ENCODE assay signal across 22 cellular contexts in the genomic region with DNA sequence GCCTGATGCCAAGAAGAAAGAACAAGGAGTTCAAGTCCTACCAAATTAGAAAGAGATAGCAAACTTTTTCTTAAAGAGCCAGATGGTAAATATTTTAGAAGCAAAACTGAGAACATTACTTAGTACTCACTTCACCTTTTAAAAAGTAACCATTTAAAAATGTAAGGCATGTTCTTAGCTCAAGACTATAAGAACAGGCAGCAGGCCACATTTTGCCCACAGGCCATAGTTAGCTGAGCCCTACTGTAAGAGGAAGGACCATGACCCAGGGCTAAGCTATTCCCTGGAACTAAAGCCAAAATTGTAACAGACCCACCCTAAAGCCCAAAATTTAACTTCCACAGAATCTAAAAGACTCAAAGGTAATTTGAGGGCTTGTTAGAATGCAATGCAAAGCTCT.
"Had no signal": no experiment of that assay in that cellular context is flagged by ENCODE, and none has a peak within 500 bp of the region (broad histone marks: within the 10 kb centered on the region; RNA-seq: fewer than 3 reads in every experiment).

No MANE protein-coding gene starts in this region.

- H3K27ac ChIP-seq: body of pancreas, cardiac muscle cell, foreskin keratinocyte, lower lobe of right lung, spleen had no signal

- H3K4me1 ChIP-seq: body of pancreas, foreskin keratinocyte, lower lobe of right lung, spleen had no signal

- H3K27ac Mint-ChIP-seq: activated CD4-positive, alpha-beta memory T cell treated with anti-CD3 and anti-CD28 coated beads, Interleukin-2, amount 10 ng/mL, durations not matched to agents 7 days and 5 days; activated CD4-positive, alpha-beta T cell treated with anti-CD3 and anti-CD28 coated beads, Interleukin-2, amount 10 ng/mL, durations not matched to agents 24 days and 14 days; activated naive CD4-positive, alpha-beta T cell treated with anti-CD3 and anti-CD28 coated beads, Interleukin-2, amount 10 ng/mL, durations not matched to agents 7 days and 5 days; activated T-cell treated with anti-CD3 and anti-CD28 coated beads, Interleukin-2, amount 50 U/mL, for 72 hours; naive thymus-derived CD4-positive, alpha-beta T cell; T-helper 1 cell treated with Interleukin-12 subunit alpha and Interleukin-12 subunit beta and Interleukin-4 antibody, amounts not matched to agents 30 μg/mL and 1 μg/mL, for 36 hours had no signal

- H3K36me3 ChIP-seq: cardiac muscle cell had no signal

- H3K9me3 ChIP-seq: body of pancreas, lower lobe of right lung, spleen had no signal

- H3K27me3 ChIP-seq: body of pancreas, cardiac muscle cell, foreskin keratinocyte, spleen had no signal

- H3K4me3 Mint-ChIP-seq: activated CD4-positive, alpha-beta memory T cell treated with anti-CD3 and anti-CD28 coated beads, Interleukin-2, amount 10 ng/mL, durations not matched to agents 7 days and 5 days; activated CD4-positive, alpha-beta T cell treated with anti-CD3 and anti-CD28 coated beads, Interleukin-2, amount 10 ng/mL, durations not matched to agents 24 days and 14 days; activated naive CD4-positive, alpha-beta T cell treated with anti-CD3 and anti-CD28 coated beads, Interleukin-2, amount 10 ng/mL, durations not matched to agents 7 days and 5 days; activated T-cell treated with anti-CD3 and anti-CD28 coated beads, Interleukin-2, amount 50 U/mL, for 72 hours; naive thymus-derived CD4-positive, alpha-beta T cell; neural crest cell; T-helper 1 cell treated with Interleukin-12 subunit alpha and Interleukin-12 subunit beta and Interleukin-4 antibody, amounts not matched to agents 30 μg/mL and 1 μg/mL, for 36 hours had no signal

- H3K27me3 Mint-ChIP-seq: activated CD4-positive, alpha-beta memory T cell treated with anti-CD3 and anti-CD28 coated beads, Interleukin-2, amount 10 ng/mL, durations not matched to agents 7 days and 5 days; activated CD4-positive, alpha-beta T cell treated with anti-CD3 and anti-CD28 coated beads, Interleukin-2, amount 10 ng/mL, durations not matched to agents 24 days and 14 days; activated naive CD4-positive, alpha-beta T cell treated with anti-CD3 and anti-CD28 coated beads, Interleukin-2, amount 10 ng/mL, durations not matched to agents 7 days and 5 days; naive thymus-derived CD4-positive, alpha-beta T cell had no signal

- H3K4me3 ChIP-seq: body of pancreas, cardiac muscle cell, lower lobe of right lung, spleen had no signal

- H3K9me3 Mint-ChIP-seq: activated CD4-positive, alpha-beta memory T cell treated with anti-CD3 and anti-CD28 coated beads, Interleukin-2, amount 10 ng/mL, durations not matched to agents 7 days and 5 days; activated CD4-positive, alpha-beta T cell treated with anti-CD3 and anti-CD28 coated beads, Interleukin-2, amount 10 ng/mL, durations not matched to agents 24 days and 14 days; activated naive CD4-positive, alpha-beta T cell treated with anti-CD3 and anti-CD28 coated beads, Interleukin-2, amount 10 ng/mL, durations not matched to agents 7 days and 5 days; activated T-cell treated with anti-CD3 and anti-CD28 coated beads, Interleukin-2, amount 50 U/mL, for 72 hours; naive thymus-derived CD4-positive, alpha-beta T cell; neural crest cell; T-helper 1 cell treated with Interleukin-12 subunit alpha and Interleukin-12 subunit beta and Interleukin-4 antibody, amounts not matched to agents 30 μg/mL and 1 μg/mL, for 36 hours had no signal

- FAIRE-seq: kidney had no signal

- DNase-seq: activated CD4-positive, alpha-beta memory T cell treated with anti-CD3 and anti-CD28 coated beads, Interleukin-2, amount 10 ng/mL, durations not matched to agents 7 days and 5 days; activated CD4-positive, alpha-beta T cell treated with anti-CD3 and anti-CD28 coated beads, Interleukin-2, amount 10 ng/mL, durations not matched to agents 24 days and 14 days; activated CD4-positive, CD25-positive, alpha-beta regulatory T cell; activated effector memory CD4-positive, alpha-beta T cell treated with anti-CD3 and anti-CD28 coated beads, Interleukin-2, amount 50 U/mL, for 16 hours; activated naive CD4-positive, alpha-beta T cell treated with anti-CD3 and anti-CD28 coated beads, Interleukin-2, amount 10 ng/mL, durations not matched to agents 7 days and 5 days; activated T-cell treated with anti-CD3 and anti-CD28 coated beads, Interleukin-2, amount 50 U/mL, for 72 hours; body of pancreas; cortex of kidney; effector CD4-positive, alpha-beta T cell; kidney; lower lobe of right lung; naive thymus-derived CD4-positive, alpha-beta T cell; occipital lobe; posterior cingulate gyrus; retina; spleen; stimulated activated CD4-positive, alpha-beta T cell treated with anti-CD3 and anti-CD28 coated beads, Interleukin-4, amount 100 ng/mL, for 1 hour; stimulated activated naive CD4-positive, alpha-beta T cell had no signal

- H3K4me1 Mint-ChIP-seq: activated CD4-positive, alpha-beta memory T cell treated with anti-CD3 and anti-CD28 coated beads, Interleukin-2, amount 10 ng/mL, durations not matched to agents 7 days and 5 days; activated CD4-positive, alpha-beta T cell treated with anti-CD3 and anti-CD28 coated beads, Interleukin-2, amount 10 ng/mL, durations not matched to agents 24 days and 14 days; activated naive CD4-positive, alpha-beta T cell treated with anti-CD3 and anti-CD28 coated beads, Interleukin-2, amount 10 ng/mL, durations not matched to agents 7 days and 5 days; neural crest cell had no signal

- ATAC-seq: activated T-cell treated with anti-CD3 and anti-CD28 coated beads, Interleukin-2, amount 50 U/mL, for 72 hours; body of pancreas; foreskin keratinocyte; naive thymus-derived CD4-positive, alpha-beta T cell had no signal
